ENCODE assay signal across 8 cellular contexts in genomic region chr10:120735773-120736371, GRCh38.
DNase-seq lines count a peak whose midpoint lies in the region; ATAC-seq, FAIRE-seq and TF ChIP-seq lines count a peak whose summit lies in the region.

No MANE protein-coding gene starts in this region.

- dilution Hi-C loops in keratinocyte (cut with MboI; ENCODE audit: extremely low pct_ligation_motif_present, low sequenced_read_pairs): no loop called here

- H3K27ac Mint-ChIP-seq in activated B cell treated with CpG ODN at 0.5 μM for 24 hours: no peak overlapping the region

- H3K36me3 ChIP-seq in heart left ventricle (no peaks in the 10 kb centered on the region), keratinocyte (ENCODE audit: control insufficient read depth in 2 of 2, extremely low read depth in 1 of 2, insufficient read depth in 2 of 2, low read length in 2 of 2) (no peaks in the 10 kb centered on the region)

- intact Hi-C loops in heart left ventricle (cut with DNase I) (loop anchor here in 5 of 10 donors (5.0 to 10.0 kb wide), 2 partner anchors 311 to 314 kb away; no protein-coding TSS in a partner anchor), Right ventricle myocardium inferior (cut with DNase I) (no loop called here), activated B cell treated with CpG ODN at 0.5 μM for 24 hours (cut with micrococcal nuclease) (loop anchor here (5.0 kb wide), 1 partner anchor 314 kb away; no protein-coding TSS in a partner anchor), posterior vena cava (cut with DNase I) (no loop called here)

- no peaks in the 10 kb centered on the region for H3K79me2 ChIP-seq in keratinocyte (ENCODE audit: control insufficient read depth, insufficient read depth, low read length)

- H3K27me3 Mint-ChIP-seq in activated B cell treated with CpG ODN at 0.5 μM for 24 hours: peaks cover 17% of the 10 kb centered on the region

- no peak overlapping the region for H3K4me2 ChIP-seq in keratinocyte (ENCODE audit: control insufficient read depth, extremely low read depth, insufficient read depth, low read depth, low read length)

- H3K4me3 ChIP-seq in heart left ventricle (no peak overlapping the region), keratinocyte (ENCODE audit: control insufficient read depth in 2 of 3, extremely low read depth in 1 of 3, insufficient read depth in 2 of 3, low read depth in 1 of 3, low read length in 3 of 3) (no peak overlapping the region)

- H3K4me1 ChIP-seq in heart left ventricle: no peaks in the 10 kb centered on the region
- H3K4me1 ChIP-seq in keratinocyte (ENCODE audit: control insufficient read depth, extremely low read depth, insufficient read depth, low read length): peaks cover 11% of the 10 kb centered on the region

- no peaks in the 10 kb centered on the region for H3K4me1 Mint-ChIP-seq in activated B cell treated with CpG ODN at 0.5 μM for 24 hours

- H3K36me3 Mint-ChIP-seq in activated B cell treated with CpG ODN at 0.5 μM for 24 hours (ENCODE audit: low read depth): no peaks in the 10 kb centered on the region

- H3K9ac ChIP-seq in keratinocyte (ENCODE audit: control insufficient read depth, extremely low read depth, insufficient read depth, low read length): no peak overlapping the region

- H4K20me1 ChIP-seq in keratinocyte (ENCODE audit: control insufficient read depth, extremely low read depth, insufficient read depth, low read length): no peaks in the 10 kb centered on the region

- no peak overlapping the region for H3K27ac ChIP-seq in heart left ventricle
- H3K27ac ChIP-seq in keratinocyte (ENCODE audit: control insufficient read depth, insufficient read depth, low read length): no peak overlapping the region

- POLR2A ChIA-PET in activated B cell treated with CpG ODN at 0.5 μM for 24 hours (lab: Charles Lee): no interaction called here

- ATAC-seq in heart left ventricle: no peak
- no peak for ATAC-seq in Right ventricle myocardium inferior
- no peak for ATAC-seq in activated B cell treated with CpG ODN at 0.5 μM for 24 hours (ENCODE audit: low read depth)

- H3K9me3 ChIP-seq in heart left ventricle (no peaks in the 10 kb centered on the region), keratinocyte (ENCODE audit: control insufficient read depth, low read depth, low read length) (no peaks in the 10 kb centered on the region)

- H3K27me3 ChIP-seq in heart left ventricle (peaks cover 0 to 17% (median 0%) of the 10 kb centered on the region in 9 donors), keratinocyte (ENCODE audit: control insufficient read depth, extremely low read depth, insufficient read depth, low read length) (no peaks in the 10 kb centered on the region)

- H3K9me3 Mint-ChIP-seq in activated B cell treated with CpG ODN at 0.5 μM for 24 hours: no peaks in the 10 kb centered on the region

- WGBS in heart left ventricle, 4 donors: 54 to 61% (median 55%) methylated on average over 5 of the region's 5 CpGs

- TF ChIP-seq CTCF in heart left ventricle (IDR thresholded peaks at IDR 0.05): peak; percentile 29 to 67 (median 48)
- peak; percentile 40 for TF ChIP-seq CTCF in activated B cell treated with CpG ODN at 0.5 μM for 24 hours (IDR thresholded peaks at IDR 0.05)
- peak in 2 of 3 experiments; percentile 53 to 64 for TF ChIP-seq CTCF in keratinocyte (optimal IDR thresholded peaks at IDR 0.05 in 1 of 3, IDR thresholded peaks at IDR 0.05 in 1 of 3, conservative IDR thresholded peaks at IDR 0.05 in 1 of 3; ENCODE audit: extremely low read depth in 1 of 3, insufficient read depth in 2 of 3, low read length in 3 of 3)

- CTCF ChIA-PET in activated B cell treated with CpG ODN at 0.5 μM for 24 hours (lab: Charles Lee): interaction anchor here (2.1 kb wide), 1 partner anchor 11 kb away, joined by 9 read pairs; no protein-coding TSS in a partner anchor

- TF ChIP-seq POLR2A in heart left ventricle (IDR thresholded peaks at IDR 0.05): no peak

- peak; percentile 55 for FAIRE-seq in keratinocyte (lab: Jason Lieb, UNC)

- H3K9me1 ChIP-seq in keratinocyte (ENCODE audit: control insufficient read depth, extremely low read depth, insufficient read depth, low read length): no peaks in the 10 kb centered on the region

- DNase-seq in heart left ventricle (no peak), Right ventricle myocardium inferior (ENCODE audit: missing footprints) (no peak), LHCN-M2 (ENCODE audit: low read depth) (peak; percentile 6), activated B cell treated with CpG ODN at 0.5 μM for 24 hours (no peak), keratinocyte (ENCODE audit: low read depth, low spot score) (no peak), posterior vena cava (ENCODE audit: low spot score) (no peak), NCI-H1436 (lab: John Stamatoyannopoulos, UW) (no peak), activated gamma-delta T cell (lab: John Stamatoyannopoulos, UW) (no peak)

- H3K4me3 Mint-ChIP-seq in activated B cell treated with CpG ODN at 0.5 μM for 24 hours: no peak overlapping the region

- no peak overlapping the region for H2AFZ ChIP-seq in keratinocyte (ENCODE audit: control insufficient read depth, low read length)
